In genomic region chr5:150700298-150700599, GRCh38 we compare ENCODE assay signal across 8 cellular contexts. TPM values are rescaled to one million over a fixed set of nuclear protein-coding genes. Genes with fewer than 3 reads are reported as not detected.
DNase-seq lines count a peak whose midpoint lies in the region; ATAC-seq, FAIRE-seq and TF ChIP-seq lines count a peak whose summit lies in the region.

No MANE protein-coding gene starts in this region.

- no peak overlapping the region for H2AFZ ChIP-seq in SU-DHL-6 (ENCODE audit: low read depth, low read length, severe bottlenecking)

- TF ChIP-seq POLR2A in vagina (IDR thresholded peaks at IDR 0.05), result no peak

- H4K20me1 ChIP-seq in SU-DHL-6 (ENCODE audit: low read depth, low read length), result no peaks in the 10 kb centered on the region

- no peaks in the 10 kb centered on the region for H3K27me3 ChIP-seq in right atrium auricular region
- H3K27me3 ChIP-seq in SU-DHL-6 (ENCODE audit: low read length), result no peaks in the 10 kb centered on the region
- no peaks in the 10 kb centered on the region for H3K27me3 ChIP-seq in vagina

- H3K27ac ChIP-seq in right atrium auricular region (peak overlapping the region; percentile 98 to 100), SU-DHL-6 (ENCODE audit: low read depth, low read length) (no peak overlapping the region), kidney (ENCODE audit: low read depth in 2 of 2, low read length in 2 of 2) (peak overlapping the region; percentile 93 to 97), vagina (peak overlapping the region; percentile 98)

- no peaks in the 10 kb centered on the region for H3K9me2 ChIP-seq in SU-DHL-6 (replicated peaks; ENCODE audit: insufficient read depth, low read length)

- H3K4me3 ChIP-seq in right atrium auricular region, result peak overlapping the region; percentile 97 to 98
- H3K4me3 ChIP-seq in SU-DHL-6 (ENCODE audit: insufficient read depth, low read length, poor library complexity, severe bottlenecking), result peak overlapping the region; percentile 96
- H3K4me3 ChIP-seq in kidney (ENCODE audit: low read length in 2 of 2), result peak overlapping the region; percentile 82 to 99
- H3K4me3 ChIP-seq in vagina, result peak overlapping the region; percentile 85 to 98

- H3K9ac ChIP-seq in SU-DHL-6 (ENCODE audit: low read length) (peak overlapping the region; percentile 98), kidney (ENCODE audit: low read length in 2 of 2) (peak overlapping the region; percentile 77 to 81)

- FAIRE-seq in kidney (lab: Jason Lieb, UNC), result no peak

- no peaks in the 10 kb centered on the region for H3F3A ChIP-seq in SU-DHL-6 (ENCODE audit: insufficient read depth)

- no peak for ATAC-seq in left ventricle myocardium superior

- peak overlapping the region; percentile 81 for H3K4me2 ChIP-seq in SU-DHL-6 (ENCODE audit: low read depth, low read length, poor library complexity, severe bottlenecking)

- peaks cover 25% of the 10 kb centered on the region for H3K79me2 ChIP-seq in SU-DHL-6 (ENCODE audit: insufficient read depth, low read length)

- H3K4me1 ChIP-seq in right atrium auricular region (peaks cover 3 to 19% of the 10 kb centered on the region in 2 donors), kidney (ENCODE audit: control insufficient read depth in 1 of 2, insufficient read depth in 1 of 2, low read depth in 1 of 2, low read length in 2 of 2) (peaks cover 10 to 12% of the 10 kb centered on the region in 2 donors), vagina (peaks cover 13% of the 10 kb centered on the region)

- TF ChIP-seq CTCF in right atrium auricular region (IDR thresholded peaks at IDR 0.05), result no peak
- TF ChIP-seq CTCF in SU-DHL-6 (IDR thresholded peaks at IDR 0.05; ENCODE audit: insufficient read depth, low read length, poor library complexity, severe bottlenecking), result no peak
- TF ChIP-seq CTCF in kidney (IDR thresholded peaks at IDR 0.05; ENCODE audit: borderline replicate concordance, extremely low read depth, insufficient read depth), result no peak
- TF ChIP-seq CTCF in vagina (IDR thresholded peaks at IDR 0.05), result no peak

- no peak for DNase-seq in right atrium auricular region (ENCODE audit: low spot score)
- DNase-seq in left ventricle myocardium superior, result no peak
- no peak for DNase-seq in kidney
- DNase-seq in vagina (ENCODE audit: extremely low spot score in 2 of 2), result no peak
- DNase-seq in activated CD4-positive, alpha-beta T cell treated with anti-CD3 and anti-CD28 coated beads, Interleukin-2, amount 50 U/mL, for 1 hour, result no peak
- no peak for DNase-seq in cortex of kidney (lab: John Stamatoyannopoulos, UW)
- DNase-seq in COLO668 (lab: John Stamatoyannopoulos, UW; ENCODE audit: unreplicated experiment), result no peak

- H3K9me3 ChIP-seq in right atrium auricular region (no peaks in the 10 kb centered on the region), SU-DHL-6 (ENCODE audit: insufficient read depth, low read length) (no peaks in the 10 kb centered on the region), kidney (ENCODE audit: control insufficient read depth in 1 of 2, low read length in 2 of 2) (no peaks in the 10 kb centered on the region), vagina (no peaks in the 10 kb centered on the region)

- intact Hi-C loops in left ventricle myocardium superior (cut with micrococcal nuclease), result no loop called here
- intact Hi-C loops in kidney (cut with DNase I), result no loop called here
- intact Hi-C loops in vagina (cut with DNase I), result no loop called here

- H3K36me3 ChIP-seq in right atrium auricular region (peaks cover 38% of the 10 kb centered on the region), SU-DHL-6 (ENCODE audit: low read length) (peaks cover 29% of the 10 kb centered on the region; the same call in 1 of the 2 replicates), kidney (ENCODE audit: control insufficient read depth in 1 of 2, insufficient read depth in 2 of 2, low read length in 2 of 2) (peaks cover 18 to 30% of the 10 kb centered on the region in 2 donors), vagina (peaks cover 0 to 36% of the 10 kb centered on the region in 2 donors)

RNA-seq across cellular contexts. Expression of gene RBM22, which starts 0.6 kb away (rescaled TPM):
- total RNA-seq in right atrium auricular region (10 to 100 TPM; 26.0 to 29.5 TPM), left ventricle myocardium superior (28.9 TPM), kidney (44.2 TPM), vagina (30.2 TPM)
- polyA plus RNA-seq in kidney (ENCODE audit: insufficient read depth, low read depth, low replicate concordance), result 30.0 TPM

RNA-seq across cellular contexts. Expression of gene MYOZ3, which starts 39.2 kb away (rescaled TPM):
- total RNA-seq in right atrium auricular region (1 to 10 TPM; 2.0 to 3.5 TPM), left ventricle myocardium superior (3.2 TPM), kidney (0.66 TPM), vagina (not detected)
- 1.3 TPM for polyA plus RNA-seq in kidney (ENCODE audit: insufficient read depth, low read depth, low replicate concordance)

RNA-seq across cellular contexts. Expression of gene DCTN4, which starts 58.6 kb away (rescaled TPM):
- total RNA-seq in right atrium auricular region (10 to 100 TPM; 34.6 to 40.0 TPM), left ventricle myocardium superior (43.5 TPM), kidney (59.1 TPM), vagina (51.3 TPM)
- polyA plus RNA-seq in kidney (ENCODE audit: insufficient read depth, low read depth, low replicate concordance), result 17.5 TPM

RNA-seq across cellular contexts. Expression of gene SYNPO, which starts 59.8 kb away (rescaled TPM):
- total RNA-seq in right atrium auricular region (100 to 1,000 TPM; 369 to 413 TPM), left ventricle myocardium superior (675 TPM), kidney (87.6 TPM), vagina (16.7 TPM)
- 46.3 TPM for polyA plus RNA-seq in kidney (ENCODE audit: insufficient read depth, low read depth, low replicate concordance)
